ENCODE assay signal across 17 cellular contexts in the genomic region with DNA sequence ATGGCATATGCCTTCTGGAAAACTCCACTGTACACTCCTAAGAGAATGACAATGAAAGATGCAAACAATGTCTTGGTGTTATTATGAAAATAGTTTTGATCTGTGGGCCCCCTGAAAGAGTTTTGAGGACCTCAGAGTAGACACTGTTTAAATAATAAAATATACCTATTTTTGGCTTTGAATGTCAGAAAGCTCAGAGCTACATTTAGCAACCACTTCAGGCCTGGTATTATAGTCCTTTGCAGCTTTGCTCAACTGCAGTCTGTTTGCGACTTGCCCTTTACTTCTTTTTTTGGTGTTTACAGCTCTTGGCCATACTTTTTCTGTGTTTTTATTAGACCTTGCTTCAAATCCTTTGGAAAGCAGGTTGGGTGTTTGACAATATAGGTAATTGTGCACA. TPM values are rescaled to one million over a fixed set of nuclear protein-coding genes. Genes with fewer than 3 reads are reported as not detected.
DNase-seq lines count a peak whose midpoint lies in the region; ATAC-seq and TF ChIP-seq lines count a peak whose summit lies in the region.
"Had no signal": no experiment of that assay in that cellular context is flagged by ENCODE, and none has a peak within 500 bp of the region (broad histone marks: within the 10 kb centered on the region; RNA-seq: fewer than 3 reads in every experiment).

No MANE protein-coding gene starts in this region.

- H2AFZ ChIP-seq in Karpas-422 (ENCODE audit: low read length) = no peak overlapping the region
- peak overlapping the region; percentile 14; the same call in 1 of the 2 replicates for H2AFZ ChIP-seq in OCI-LY7 (ENCODE audit: low read length)
- no peak overlapping the region for H2AFZ ChIP-seq in mesenchymal stem cell (ENCODE audit: low read depth, low read length)

- no peak overlapping the region for H3K4me3 ChIP-seq in cardiac muscle cell
- H3K4me3 ChIP-seq in Karpas-422 (ENCODE audit: low read length) = no peak overlapping the region
- H3K4me3 ChIP-seq in OCI-LY7 (ENCODE audit: low read depth, low read length, poor library complexity, severe bottlenecking) = peak overlapping the region; percentile 23
- no peak overlapping the region for H3K4me3 ChIP-seq in mesenchymal stem cell (ENCODE audit: insufficient read depth in 1 of 2, low read depth in 1 of 2, low read length in 2 of 2)
- H3K4me3 ChIP-seq in prostate gland = no peak overlapping the region
- H3K4me3 ChIP-seq in left lung = no peak overlapping the region

- H3K79me2 ChIP-seq in Karpas-422 (ENCODE audit: low read length) (no peaks in the 10 kb centered on the region), OCI-LY7 (ENCODE audit: insufficient read depth, low read depth, low read length) (peaks cover 9% of the 10 kb centered on the region; the same call in 1 of the 2 replicates)

- no peak overlapping the region for H4K8ac ChIP-seq in mesenchymal stem cell (ENCODE audit: low read length)

- H3K27ac ChIP-seq in cardiac muscle cell (peak overlapping the region; percentile 49), Karpas-422 (ENCODE audit: low read length) (peak overlapping the region; percentile 82), OCI-LY7 (ENCODE audit: low read depth, low read length, poor library complexity, severe bottlenecking) (peak overlapping the region; percentile 92), mesenchymal stem cell (ENCODE audit: low read length, poor library complexity, severe bottlenecking) (no peak overlapping the region), prostate gland (no peak overlapping the region), left lung (no peak overlapping the region)
- H3K27ac ChIP-seq: 22Rv1, C4-2B had no signal

- H2BK5ac ChIP-seq in mesenchymal stem cell (ENCODE audit: low read depth, low read length, poor library complexity, severe bottlenecking) = no peak overlapping the region

- H3K9me3 ChIP-seq in cardiac muscle cell (ENCODE audit: low read depth) (no peaks in the 10 kb centered on the region), Karpas-422 (ENCODE audit: low read length) (no peaks in the 10 kb centered on the region), OCI-LY7 (ENCODE audit: low read length) (no peaks in the 10 kb centered on the region), mesenchymal stem cell (ENCODE audit: control insufficient read depth, low read length) (no peaks in the 10 kb centered on the region), prostate gland (no peaks in the 10 kb centered on the region), left lung (no peaks in the 10 kb centered on the region)

- H3K27me3 ChIP-seq in cardiac muscle cell = no peaks in the 10 kb centered on the region
- no peaks in the 10 kb centered on the region for H3K27me3 ChIP-seq in Karpas-422 (ENCODE audit: low read length)
- no peaks in the 10 kb centered on the region for H3K27me3 ChIP-seq in mesenchymal stem cell (ENCODE audit: control insufficient read depth in 1 of 2, insufficient read depth in 1 of 2, low read length in 2 of 2)
- no peaks in the 10 kb centered on the region for H3K27me3 ChIP-seq in prostate gland (replicated peaks; ENCODE audit: insufficient read depth)
- no peaks in the 10 kb centered on the region for H3K27me3 ChIP-seq in left lung

- TSS peak; percentile 32 for BruUV-seq in OCI-LY7 (replicated peaks; lab: Mats Ljungman, UMichigan)

- peak overlapping the region; percentile 37 for H2AK5ac ChIP-seq in mesenchymal stem cell (ENCODE audit: low read length, severe bottlenecking)

- CTCF ChIA-PET in OCI-LY7 (lab: Charles Lee; ENCODE audit: unreplicated experiment) = no interaction called here

- H3K4me1 ChIP-seq in cardiac muscle cell (ENCODE audit: low read depth) (peaks cover 13% of the 10 kb centered on the region), Karpas-422 (ENCODE audit: low read length) (peaks cover 78% of the 10 kb centered on the region), OCI-LY7 (ENCODE audit: insufficient read depth, low read length, poor library complexity, severe bottlenecking) (peaks cover 88% of the 10 kb centered on the region), mesenchymal stem cell (ENCODE audit: control insufficient read depth, insufficient read depth, low read depth, low read length) (peaks cover 9% of the 10 kb centered on the region), prostate gland (replicated peaks) (no peaks in the 10 kb centered on the region), left lung (peaks cover 6 to 21% of the 10 kb centered on the region in 2 donors)

- no peak for TF ChIP-seq POLR2A in prostate gland (IDR thresholded peaks at IDR 0.05)

- no peak overlapping the region for H3K4ac ChIP-seq in mesenchymal stem cell (ENCODE audit: low read depth in 1 of 2, low read length in 2 of 2)

- ATAC-seq in left cardiac atrium (no peak), left lung (no peak)

- H3K9ac ChIP-seq in Karpas-422 (ENCODE audit: low read length) = no peak overlapping the region
- H3K9ac ChIP-seq in mesenchymal stem cell (ENCODE audit: low read length) = no peak overlapping the region

- H3K4me2 ChIP-seq in Karpas-422 (ENCODE audit: low read depth, low read length, poor library complexity, severe bottlenecking) (peak overlapping the region; percentile 66), OCI-LY7 (ENCODE audit: low read length) (peak overlapping the region; percentile 87), mesenchymal stem cell (ENCODE audit: low read length, poor library complexity, severe bottlenecking) (no peak overlapping the region)

- DNase-seq in cardiac muscle cell (ENCODE audit: low read depth in 1 of 2, low spot score in 1 of 2) (no peak), left cardiac atrium (no peak), Karpas-422 (peak; percentile 85), OCI-LY7 (ENCODE audit: low spot score) (peak; percentile 57), mesenchymal stem cell (no peak), NCI-H1048 (lab: John Stamatoyannopoulos, UW) (no peak), prostate gland (ENCODE audit: low spot score) (no peak), left lung (no peak)
- DNase-seq: AML-193; CD4-positive, alpha-beta memory T cell; DMS79; GDM1; HCEC 1CT; HFFc6 had no signal

- TF ChIP-seq CTCF in cardiac muscle cell (IDR thresholded peaks at IDR 0.05; ENCODE audit: low read depth, low read length) (no peak), OCI-LY7 (conservative IDR thresholded peaks at IDR 0.05; ENCODE audit: low read length) (no peak), prostate gland (IDR thresholded peaks at IDR 0.05) (no peak), left lung (IDR thresholded peaks at IDR 0.05) (no peak)

- no peak overlapping the region for H3K18ac ChIP-seq in mesenchymal stem cell (ENCODE audit: low read depth in 1 of 2, low read length in 2 of 2)

- no peak overlapping the region for H2BK15ac ChIP-seq in mesenchymal stem cell (ENCODE audit: low read depth, poor library complexity, severe bottlenecking)

- no peaks in the 10 kb centered on the region for H4K20me1 ChIP-seq in Karpas-422 (ENCODE audit: insufficient read depth, low read depth, low read length)
- no peaks in the 10 kb centered on the region for H4K20me1 ChIP-seq in OCI-LY7 (ENCODE audit: insufficient read depth, low read length)

- no peak overlapping the region for H3K14ac ChIP-seq in mesenchymal stem cell (ENCODE audit: low read length in 2 of 2)

- intact Hi-C loops in left cardiac atrium (cut with DNase I) (no loop called here), OCI-LY7 (cut with micrococcal nuclease; ENCODE audit: unreplicated experiment) (no loop called here), prostate gland (cut with DNase I) (no loop called here), left lung (cut with DNase I) (no loop called here)

- H3K36me3 ChIP-seq in cardiac muscle cell (no peaks in the 10 kb centered on the region), Karpas-422 (ENCODE audit: insufficient read depth, low read length) (no peaks in the 10 kb centered on the region), OCI-LY7 (ENCODE audit: insufficient read depth, low read length) (no peaks in the 10 kb centered on the region), mesenchymal stem cell (ENCODE audit: control insufficient read depth in 1 of 2, insufficient read depth in 2 of 2, low read depth in 1 of 2, low read length in 2 of 2) (no peaks in the 10 kb centered on the region), prostate gland (no peaks in the 10 kb centered on the region), left lung (no peaks in the 10 kb centered on the region)

- H2BK12ac ChIP-seq in mesenchymal stem cell (ENCODE audit: low read length in 2 of 2) = no peak overlapping the region

- H4K91ac ChIP-seq in mesenchymal stem cell (ENCODE audit: low read length) = no peak overlapping the region

- H3K79me1 ChIP-seq in mesenchymal stem cell (replicated peaks; ENCODE audit: low read length, poor library complexity, severe bottlenecking) = peaks cover 4% of the 10 kb centered on the region

- H3K23ac ChIP-seq in mesenchymal stem cell (ENCODE audit: low read length in 2 of 2) = no peak overlapping the region

- POLR2A ChIA-PET in OCI-LY7 (lab: Charles Lee) = interaction anchor here (0.6 to 10.6 kb wide), 15 partner anchors 10 to 200 kb away, joined by 3 to 182 read pairs (median 4); no protein-coding TSS in a partner anchor

- no CpG with 5 or more reads among the region's 1 CpG for WGBS in mesenchymal stem cell
- 94% methylated on average over 1 of the region's 1 CpG for WGBS in prostate gland

- no peak overlapping the region for H2BK120ac ChIP-seq in mesenchymal stem cell (ENCODE audit: low read depth, low read length)

- H3K9me2 ChIP-seq in Karpas-422 (replicated peaks; ENCODE audit: insufficient read depth, low read length) (no peaks in the 10 kb centered on the region), OCI-LY7 (ENCODE audit: insufficient read depth, low read length) (no peaks in the 10 kb centered on the region)

RNA-seq across cellular contexts. Expression of gene UBE2L5, which starts 5.8 kb away (rescaled TPM):
- total RNA-seq in cardiac muscle cell (0.06 TPM in 1 of 2 replicates, not detected in the other), left cardiac atrium (not detected), OCI-LY7 (2022) (1.00 and 1.8 TPM in 2 replicates), prostate gland (1 to 10 TPM in 1 of 2 donors, under 1 TPM in 1; 0.18 to 5.2 TPM), left lung (not detected)
- not detected in 2 replicates for polyA plus RNA-seq in cardiac muscle cell
- total RNA-seq in Karpas-422 (2014; rRNA removed; shearing (Covaris generic); ENCODE audit: low replicate concordance) = not detected in 2 replicates
- 0.15 and 0.22 TPM in 2 replicates for total RNA-seq in OCI-LY7 (2014; rRNA removed; shearing (Covaris generic))
- 0.14 TPM for polyA plus RNA-seq in mesenchymal stem cell (2013, experiment 1 of 2)
- polyA plus RNA-seq in mesenchymal stem cell (2013, experiment 2 of 2) = 0.08 TPM
- total RNA-seq: CD4-positive, alpha-beta memory T cell; H4 had no signal
- polyA plus RNA-seq: CD4-positive, alpha-beta memory T cell had no signal

RNA-seq across cellular contexts. Expression of gene HMGB1, which starts 49.3 kb away (rescaled TPM):
- total RNA-seq in cardiac muscle cell (435 and 576 TPM in 2 replicates), left cardiac atrium (100 to 1,000 TPM; 168 to 184 TPM), OCI-LY7 (2022) (1,114 and 1,344 TPM in 2 replicates), prostate gland (100 to 1,000 TPM; 264 to 274 TPM), left lung (100 to 1,000 TPM; 249 to 256 TPM)
- 642 and 740 TPM in 2 replicates for polyA plus RNA-seq in cardiac muscle cell
- total RNA-seq in Karpas-422 (2014; rRNA removed; shearing (Covaris generic); ENCODE audit: low replicate concordance) = 660 and 748 TPM in 2 replicates
- total RNA-seq in OCI-LY7 (2014; rRNA removed; shearing (Covaris generic)) = 1,288 and 1,675 TPM in 2 replicates
- 349 TPM for polyA plus RNA-seq in mesenchymal stem cell (2013, experiment 1 of 2)
- polyA plus RNA-seq in mesenchymal stem cell (2013, experiment 2 of 2) = 353 TPM

Comparison
In these comparisons a context has a peak if more than half of its experiments do, and no peak if none do; other contexts are left out.
1. DNase-seq: peak in Karpas-422 (single experiment) and OCI-LY7 (single experiment); none in cardiac muscle cell (0 of 2), left cardiac atrium (single experiment), mesenchymal stem cell (single experiment), NCI-H1048 (single experiment), prostate gland (single experiment) and left lung (0 of 2).
2. H3K27ac ChIP-seq: peak in cardiac muscle cell (single experiment), Karpas-422 (single experiment) and OCI-LY7 (single experiment); none in mesenchymal stem cell (single experiment), prostate gland (0 of 2) and left lung (0 of 2).